In the genomic region with DNA sequence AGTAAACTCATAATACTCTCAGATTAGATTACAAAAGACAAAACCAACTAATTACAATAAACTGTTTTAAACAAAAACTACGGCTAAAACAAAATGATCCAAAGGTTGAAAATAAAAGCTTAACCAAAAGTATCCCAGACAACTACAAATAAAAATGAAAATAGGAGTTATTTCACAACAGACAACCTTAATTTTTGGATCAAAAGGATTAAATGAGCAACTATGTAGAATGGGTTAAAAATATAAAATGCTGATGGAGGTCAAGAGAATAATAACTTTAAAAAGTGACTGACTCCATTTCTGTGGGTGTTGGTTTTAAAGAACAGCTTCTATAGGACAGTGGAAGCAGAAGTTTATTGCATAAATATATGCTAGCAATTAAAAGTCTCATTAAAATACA, we compare ENCODE assay signal across 20 cellular contexts. TPM values are rescaled to one million over a fixed set of nuclear protein-coding genes. Genes with fewer than 3 reads are reported as not detected.
DNase-seq lines count a peak whose midpoint lies in the region; ATAC-seq, FAIRE-seq and TF ChIP-seq lines count a peak whose summit lies in the region.
"Had no signal": no experiment of that assay in that cellular context is flagged by ENCODE, and none has a peak within 500 bp of the region (broad histone marks: within the 10 kb centered on the region; RNA-seq: fewer than 3 reads in every experiment).

No MANE protein-coding gene starts in this region.

- peak overlapping the region; percentile 88 for H3K27ac Mint-ChIP-seq in CD4-positive, alpha-beta T cell
- H3K27ac Mint-ChIP-seq in activated T-helper 1 cell treated with anti-CD3 and anti-CD28 coated beads, Interleukin-12 subunit alpha, Interleukin-12 subunit beta, Interleukin-2, Interleukin-4 antibody, amounts not matched to agents 30 ng/mL and 10 ng/mL and 1 ng/mL, durations not matched to agents 14 hours and 24 hours and 36 hours: no peak overlapping the region
- H3K27ac Mint-ChIP-seq: B cell had no signal

- peaks cover 6% of the 10 kb centered on the region for H3K36me3 ChIP-seq in effector memory CD4-positive, alpha-beta T cell (ENCODE audit: control insufficient read depth, insufficient read depth, low read length)

- H3K4me3 ChIP-seq in A549: no peak overlapping the region
- H3K4me3 ChIP-seq in effector memory CD4-positive, alpha-beta T cell (ENCODE audit: insufficient read depth, low read depth, low read length, poor library complexity, severe bottlenecking): no peak overlapping the region
- H3K4me3 ChIP-seq: GM12878, GM23248 had no signal

- no peaks in the 10 kb centered on the region for H3K27me3 Mint-ChIP-seq in CD4-positive, alpha-beta T cell
- no peaks in the 10 kb centered on the region for H3K27me3 Mint-ChIP-seq in activated T-helper 1 cell treated with anti-CD3 and anti-CD28 coated beads, Interleukin-12 subunit alpha, Interleukin-12 subunit beta, Interleukin-2, Interleukin-4 antibody, amounts not matched to agents 30 ng/mL and 10 ng/mL and 1 ng/mL, durations not matched to agents 14 hours and 24 hours and 36 hours (ENCODE audit: insufficient read depth)
- H3K27me3 Mint-ChIP-seq: B cell had no signal

- H3K36me3 Mint-ChIP-seq in CD4-positive, alpha-beta T cell (ENCODE audit: low read depth): peaks cover 40% of the 10 kb centered on the region
- H3K36me3 Mint-ChIP-seq in activated T-helper 1 cell treated with anti-CD3 and anti-CD28 coated beads, Interleukin-12 subunit alpha, Interleukin-12 subunit beta, Interleukin-2, Interleukin-4 antibody, amounts not matched to agents 30 ng/mL and 10 ng/mL and 1 ng/mL, durations not matched to agents 14 hours and 24 hours and 36 hours (ENCODE audit: low read depth): peaks cover under 1% of the 10 kb centered on the region

- no peaks in the 10 kb centered on the region for H3K27me3 ChIP-seq in CD4-positive, alpha-beta T cell (ENCODE audit: control insufficient read depth, insufficient read depth, low read length)
- no peaks in the 10 kb centered on the region for H3K27me3 ChIP-seq in effector memory CD4-positive, alpha-beta T cell (replicated peaks; ENCODE audit: control insufficient read depth, insufficient read depth, low read length, poor library complexity, severe bottlenecking)

- TF ChIP-seq POLR2A in A549 (IDR thresholded peaks at IDR 0.05; ENCODE audit: low read length): no peak

- peaks cover 23% of the 10 kb centered on the region for H3K4me1 ChIP-seq in A549
- peaks cover 16% of the 10 kb centered on the region for H3K4me1 ChIP-seq in effector memory CD4-positive, alpha-beta T cell (ENCODE audit: control insufficient read depth, insufficient read depth, low read length, poor library complexity, severe bottlenecking)

- H3K27ac ChIP-seq in A549: no peak overlapping the region
- H3K27ac ChIP-seq in CD4-positive, alpha-beta T cell (ENCODE audit: low read depth, low read length): no peak overlapping the region
- peak overlapping the region; percentile 54 for H3K27ac ChIP-seq in VCaP
- peak overlapping the region; percentile 56 for H3K27ac ChIP-seq in effector memory CD4-positive, alpha-beta T cell (ENCODE audit: insufficient read depth, low read length, poor library complexity, severe bottlenecking)
- H3K27ac ChIP-seq: GM23248 had no signal

- ATAC-seq in A549 (no peak), sciatic nerve (no peak)
- no peak for ATAC-seq in CD4-positive, alpha-beta T cell (ENCODE audit: poor library complexity)
- ATAC-seq: GM12878 had no signal

- H3K9me3 Mint-ChIP-seq in CD4-positive, alpha-beta T cell: no peaks in the 10 kb centered on the region
- no peaks in the 10 kb centered on the region for H3K9me3 Mint-ChIP-seq in activated T-helper 1 cell treated with anti-CD3 and anti-CD28 coated beads, Interleukin-12 subunit alpha, Interleukin-12 subunit beta, Interleukin-2, Interleukin-4 antibody, amounts not matched to agents 30 ng/mL and 10 ng/mL and 1 ng/mL, durations not matched to agents 14 hours and 24 hours and 36 hours

- CTCF ChIA-PET in A549 (lab: Yijun Ruan, JAX): interaction anchor here (0.6 to 1.5 kb wide), 3 partner anchors 13 to 585 kb away, joined by 3 to 4 read pairs (median 3); no protein-coding TSS in a partner anchor
- CTCF ChIA-PET in CD4-positive, alpha-beta T cell (lab: Charles Lee): no interaction called here

- H3K4me1 Mint-ChIP-seq in CD4-positive, alpha-beta T cell (ENCODE audit: low read depth): peaks cover 63% of the 10 kb centered on the region
- peaks cover 7% of the 10 kb centered on the region for H3K4me1 Mint-ChIP-seq in activated T-helper 1 cell treated with anti-CD3 and anti-CD28 coated beads, Interleukin-12 subunit alpha, Interleukin-12 subunit beta, Interleukin-2, Interleukin-4 antibody, amounts not matched to agents 30 ng/mL and 10 ng/mL and 1 ng/mL, durations not matched to agents 14 hours and 24 hours and 36 hours (ENCODE audit: low read depth)

- DNase-seq in A549 (ENCODE audit: low read depth in 1 of 2, low spot score in 1 of 2) (no peak), sciatic nerve (ENCODE audit: low spot score) (no peak), GM13977 (ENCODE audit: low spot score) (no peak)
- DNase-seq in CD4-positive, alpha-beta T cell: no peak
- no peak for DNase-seq in effector memory CD4-positive, alpha-beta T cell
- no peak for DNase-seq in activated T-helper 1 cell treated with anti-CD3 and anti-CD28 coated beads, Interleukin-12 subunit alpha, Interleukin-12 subunit beta, Interleukin-2, Interleukin-4 antibody, amounts not matched to agents 30 ng/mL and 10 ng/mL and 1 ng/mL, durations not matched to agents 14 hours and 24 hours and 36 hours (ENCODE audit: low spot score)
- DNase-seq: GDM1, GM23248, HCEC 1CT, KBM-7, MV-4-11, NCI-H187 treated with DMSO at 0.1 percent for 48 hours, NCI-H2171, NCI-H446, NCI-H69, SHP77 had no signal

- no peak overlapping the region for H3K4me3 Mint-ChIP-seq in CD4-positive, alpha-beta T cell
- no peak overlapping the region for H3K4me3 Mint-ChIP-seq in activated T-helper 1 cell treated with anti-CD3 and anti-CD28 coated beads, Interleukin-12 subunit alpha, Interleukin-12 subunit beta, Interleukin-2, Interleukin-4 antibody, amounts not matched to agents 30 ng/mL and 10 ng/mL and 1 ng/mL, durations not matched to agents 14 hours and 24 hours and 36 hours
- H3K4me3 Mint-ChIP-seq: B cell had no signal

- FAIRE-seq in A549 (lab: Jason Lieb, UNC): peak; percentile 18
- FAIRE-seq: GM12878, GM18507 had no signal

- H3K4me2 ChIP-seq in A549: no peak overlapping the region

- TF ChIP-seq CTCF in A549 (IDR thresholded peaks at IDR 0.05) (no peak), VCaP (conservative IDR thresholded peaks at IDR 0.05) (no peak), GM13977 (IDR thresholded peaks at IDR 0.05; ENCODE audit: extremely low read depth, insufficient read depth, missing control alignments) (no peak)
- TF ChIP-seq CTCF in CD4-positive, alpha-beta T cell (IDR thresholded peaks at IDR 0.05): no peak

- POLR2A ChIA-PET in A549 (lab: Yijun Ruan, JAX): no interaction called here
- POLR2A ChIA-PET in CD4-positive, alpha-beta T cell (lab: Charles Lee): interaction anchor here (1.3 kb wide), 2 partner anchors 24 to 28 kb away, joined by 3 to 4 read pairs; a partner anchor contains a TSS

- 88% methylated on average over 1 of the region's 1 CpG for WGBS in A549 (ENCODE audit: missing lambda C conversion rate)

- intact Hi-C loops in CD4-positive, alpha-beta T cell (cut with DNase I, micrococcal nuclease): loop anchor here in 1 of 2 experiments (10.0 kb wide), 2 partner anchors 112 to 192 kb away; a partner anchor contains a TSS
- intact Hi-C loops in sciatic nerve (cut with DNase I): no loop called here
- intact Hi-C loops in activated T-helper 1 cell treated with anti-CD3 and anti-CD28 coated beads, Interleukin-12 subunit alpha, Interleukin-12 subunit beta, Interleukin-2, Interleukin-4 antibody, amounts not matched to agents 30 ng/mL and 10 ng/mL and 1 ng/mL, durations not matched to agents 14 hours and 24 hours and 36 hours (cut with micrococcal nuclease): no loop called here

- no peak for TF ChIP-seq EP300 in A549 (IDR thresholded peaks at IDR 0.05)

- H3K9me3 ChIP-seq in A549: no peaks in the 10 kb centered on the region
- no peaks in the 10 kb centered on the region for H3K9me3 ChIP-seq in CD4-positive, alpha-beta T cell (ENCODE audit: control insufficient read depth, low read length)
- H3K9me3 ChIP-seq in effector memory CD4-positive, alpha-beta T cell (ENCODE audit: control insufficient read depth, low read length): no peaks in the 10 kb centered on the region

- TF ChIP-seq RAD21 in A549 (conservative IDR thresholded peaks at IDR 0.05 in 1 of 2, IDR thresholded peaks at IDR 0.05 in 1 of 2): no peak

- in situ Hi-C loops in GM13977 (cut with MboI; ENCODE audit: low pct_unique_long_range_greater_than_20kb, low sequenced_read_pairs, unreplicated experiment): no loop called here

TF ChIP-seq in A549, 52 proteins besides CTCF, POLR2A, EP300 and RAD21 (continues in another document):
- no peak for TF ChIP-seq PHF8 (IDR thresholded peaks at IDR 0.05; ENCODE audit: borderline replicate concordance, low read depth)
- no peak for TF ChIP-seq CEBPB (IDR thresholded peaks at IDR 0.05)
- TF ChIP-seq, protein P1, sequence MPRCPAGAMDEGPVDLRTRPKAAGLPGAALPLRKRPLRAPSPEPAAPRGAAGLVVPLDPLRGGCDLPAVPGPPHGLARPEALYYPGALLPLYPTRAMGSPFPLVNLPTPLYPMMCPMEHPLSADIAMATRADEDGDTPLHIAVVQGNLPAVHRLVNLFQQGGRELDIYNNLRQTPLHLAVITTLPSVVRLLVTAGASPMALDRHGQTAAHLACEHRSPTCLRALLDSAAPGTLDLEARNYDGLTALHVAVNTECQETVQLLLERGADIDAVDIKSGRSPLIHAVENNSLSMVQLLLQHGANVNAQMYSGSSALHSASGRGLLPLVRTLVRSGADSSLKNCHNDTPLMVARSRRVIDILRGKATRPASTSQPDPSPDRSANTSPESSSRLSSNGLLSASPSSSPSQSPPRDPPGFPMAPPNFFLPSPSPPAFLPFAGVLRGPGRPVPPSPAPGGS (IDR thresholded peaks at IDR 0.05): no peak
- TF ChIP-seq EHMT2 (IDR thresholded peaks at IDR 0.05; ENCODE audit: low read depth): no peak
- no peak for TF ChIP-seq RNF2 (IDR thresholded peaks at IDR 0.05; ENCODE audit: borderline replicate concordance, low read depth)
- no peak for TF ChIP-seq JUNB (IDR thresholded peaks at IDR 0.05)
- TF ChIP-seq EHF (CRISPR knock-in tag; IDR thresholded peaks at IDR 0.05): no peak
- TF ChIP-seq SREBF2 (IDR thresholded peaks at IDR 0.05): no peak
- no peak for TF ChIP-seq ZNF302 (CRISPR knock-in tag; IDR thresholded peaks at IDR 0.05)

RNA-seq across cellular contexts. Expression of a gene that starts 28.6 kb away (rescaled TPM):
- 58.0 and 58.4 TPM in 2 replicates for polyA plus RNA-seq in A549 (2011; rRNA removed)
- polyA plus RNA-seq in A549 (2012; cell fraction: cytosol; rRNA removed): 17.7 and 20.0 TPM in 2 replicates
- 17.3 and 31.4 TPM in 2 replicates for polyA plus RNA-seq in A549 (2012; cell fraction: nucleus; rRNA removed)
- polyA plus RNA-seq in A549 (2017; fragmentation: RNase III; extraction: RNeasy Plus Mini Kit Qiagen cat#74134 plus additional on column Dnase treatment): 26.4 to 28.3 TPM (median 26.5 TPM) in 3 replicates
- polyA minus RNA-seq in A549 (2011; rRNA and poly(A)+ RNA removed): 39.8 and 45.0 TPM in 2 replicates
- total RNA-seq in CD4-positive, alpha-beta T cell: 10 to 100 TPM; 55.7 to 58.0 TPM
- 39.0 TPM for total RNA-seq in sciatic nerve
- 53.9 and 57.9 TPM in 2 replicates for total RNA-seq in activated T-helper 1 cell treated with anti-CD3 and anti-CD28 coated beads, Interleukin-12 subunit alpha, Interleukin-12 subunit beta, Interleukin-2, Interleukin-4 antibody, amounts not matched to agents 30 ng/mL and 10 ng/mL and 1 ng/mL, durations not matched to agents 14 hours and 24 hours and 36 hours

Comparison
In these comparisons a context has a peak if more than half of its experiments do, and no peak if none do; other contexts are left out.
1. H3K27ac ChIP-seq: peak in VCaP (single experiment) and effector memory CD4-positive, alpha-beta T cell (single experiment); none in A549 (0 of 2) and CD4-positive, alpha-beta T cell (single experiment).